In genomic region chrX:131273024-131273423, GRCh38 we compare ENCODE assay signal across 29 cellular contexts. TPM values are rescaled to one million over a fixed set of nuclear protein-coding genes. Genes with fewer than 3 reads are reported as not detected.
"Had no signal": no experiment of that assay in that cellular context is flagged by ENCODE, and none has a peak within 500 bp of the region (broad histone marks: within the 10 kb centered on the region; RNA-seq: fewer than 3 reads in every experiment).

No MANE protein-coding gene starts in this region.

- H3K27ac Mint-ChIP-seq: dendritic cell treated with granulocyte-macrophage colony-stimulating factor and Interleukin-4, amounts not matched to agents 40 ng/mL and 50 ng/mL, for 4 days; effector memory CD8-positive, alpha-beta T cell; endodermal cell had no signal

- H3K9me3 ChIP-seq: colonic mucosa, esophagus muscularis mucosa, esophagus squamous epithelium, gastrocnemius medialis, gastroesophageal sphincter, heart left ventricle, heart right ventricle had no signal

- ATAC-seq: effector memory CD8-positive, alpha-beta T cell; esophagus mucosa; foreskin keratinocyte; gastrocnemius medialis; gastroesophageal sphincter; heart left ventricle; heart right ventricle had no signal

- H3K36me3 ChIP-seq: colonic mucosa, esophagus muscularis mucosa, esophagus squamous epithelium, gastrocnemius medialis, gastroesophageal sphincter, heart left ventricle, heart right ventricle had no signal

- H3K27ac ChIP-seq: colonic mucosa, coronary artery, dorsolateral prefrontal cortex, epithelial cell of prostate, esophagus muscularis mucosa, esophagus squamous epithelium, foreskin keratinocyte, gastrocnemius medialis, gastroesophageal sphincter, heart left ventricle, heart right ventricle had no signal

- H3K4me1 ChIP-seq: colonic mucosa, esophagus muscularis mucosa, esophagus squamous epithelium, foreskin keratinocyte, gastrocnemius medialis, gastroesophageal sphincter, heart left ventricle, heart right ventricle had no signal

- FAIRE-seq: colon, endometrium, endothelial cell of umbilical vein, frontal cortex had no signal

- H3K4me3 ChIP-seq: colonic mucosa, coronary artery, dorsolateral prefrontal cortex, esophagus muscularis mucosa, esophagus squamous epithelium, gastrocnemius medialis, gastroesophageal sphincter, heart left ventricle, heart right ventricle had no signal

- DNase-seq: colonic mucosa; cortex of kidney; dermis blood vessel endothelial cell; dorsolateral prefrontal cortex; effector CD4-positive, alpha-beta T cell; effector CD8-positive, alpha-beta T cell; effector memory CD4-positive, alpha-beta T cell; effector memory CD8-positive, alpha-beta T cell; endodermal cell; erythroblast; esophagus squamous epithelium; foreskin fibroblast; foreskin keratinocyte; foreskin melanocyte; gastrocnemius medialis; glutamatergic neuron; head of caudate nucleus; heart left ventricle; heart right ventricle had no signal

- H3K27me3 Mint-ChIP-seq: dendritic cell treated with granulocyte-macrophage colony-stimulating factor and Interleukin-4, amounts not matched to agents 40 ng/mL and 50 ng/mL, for 4 days had no signal

- H3K4me3 Mint-ChIP-seq: dendritic cell treated with granulocyte-macrophage colony-stimulating factor and Interleukin-4, amounts not matched to agents 40 ng/mL and 50 ng/mL, for 4 days; effector memory CD8-positive, alpha-beta T cell; endodermal cell had no signal

- H3K27me3 ChIP-seq: colonic mucosa, esophagus muscularis mucosa, esophagus squamous epithelium, foreskin keratinocyte, gastrocnemius medialis, gastroesophageal sphincter had no signal

- H3K9me3 Mint-ChIP-seq: dendritic cell treated with granulocyte-macrophage colony-stimulating factor and Interleukin-4, amounts not matched to agents 40 ng/mL and 50 ng/mL, for 4 days; effector memory CD8-positive, alpha-beta T cell; endodermal cell had no signal

RNA-seq across cellular contexts. Expression of gene IGSF1, which starts 16.1 kb away (rescaled TPM):
- total RNA-seq: dermis blood vessel endothelial cell, endothelial cell of umbilical vein, foreskin keratinocyte had no signal
- polyA plus RNA-seq: endothelial cell of umbilical vein, foreskin keratinocyte had no signal
